9 cellular contexts compared by ENCODE assay signal in the genomic region with DNA sequence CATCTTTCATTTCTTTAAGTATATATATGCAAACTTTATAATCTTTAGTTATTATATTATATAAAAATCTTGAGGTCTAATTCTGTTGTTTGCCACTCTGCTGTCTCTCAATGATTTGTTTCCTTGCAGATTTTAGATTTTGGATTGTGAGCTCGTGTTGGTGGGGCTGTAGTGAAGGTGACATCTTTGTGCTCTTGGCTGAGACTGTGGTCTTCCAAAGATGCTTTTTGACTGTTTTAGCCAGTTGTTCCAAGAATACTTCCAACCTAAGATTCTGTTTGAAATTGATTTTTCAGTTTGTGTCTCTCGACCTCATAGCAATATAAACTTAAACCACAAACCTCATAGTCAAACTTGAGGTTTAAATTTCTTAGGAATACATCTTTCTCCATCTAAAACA.
"Had no signal": no experiment of that assay in that cellular context is flagged by ENCODE, and none has a peak within 500 bp of the region (broad histone marks: within the 10 kb centered on the region; RNA-seq: fewer than 3 reads in every experiment).

No MANE protein-coding gene starts in this region.

- H2AFZ ChIP-seq: GM23248, GM23338 had no signal

- H3K9ac ChIP-seq: GM23248 had no signal

- H3K36me3 ChIP-seq: HAP-1 had no signal

- H3K27ac ChIP-seq: GM23248 had no signal

- ATAC-seq: GM23338, HCT116 had no signal

- H3K4me1 ChIP-seq: HAP-1 had no signal

- H3K27ac Mint-ChIP-seq: GM23338, H9, HFFc6 had no signal

- H3K4me3 ChIP-seq: GM23248, GM23338, HAP-1 had no signal

- H3K4me3 Mint-ChIP-seq: GM23338, H9, HFFc6 had no signal

- DNase-seq: GM23248, GOT3, H7, H9, HCEC 1CT, HFFc6 had no signal

- H3K9me3 Mint-ChIP-seq: GM23338, H9 had no signal

- H3K9me3 ChIP-seq: HAP-1 had no signal

- H3K4me2 ChIP-seq: GM23338 had no signal
